ENCODE assay signal across 8 cellular contexts in the genomic region with DNA sequence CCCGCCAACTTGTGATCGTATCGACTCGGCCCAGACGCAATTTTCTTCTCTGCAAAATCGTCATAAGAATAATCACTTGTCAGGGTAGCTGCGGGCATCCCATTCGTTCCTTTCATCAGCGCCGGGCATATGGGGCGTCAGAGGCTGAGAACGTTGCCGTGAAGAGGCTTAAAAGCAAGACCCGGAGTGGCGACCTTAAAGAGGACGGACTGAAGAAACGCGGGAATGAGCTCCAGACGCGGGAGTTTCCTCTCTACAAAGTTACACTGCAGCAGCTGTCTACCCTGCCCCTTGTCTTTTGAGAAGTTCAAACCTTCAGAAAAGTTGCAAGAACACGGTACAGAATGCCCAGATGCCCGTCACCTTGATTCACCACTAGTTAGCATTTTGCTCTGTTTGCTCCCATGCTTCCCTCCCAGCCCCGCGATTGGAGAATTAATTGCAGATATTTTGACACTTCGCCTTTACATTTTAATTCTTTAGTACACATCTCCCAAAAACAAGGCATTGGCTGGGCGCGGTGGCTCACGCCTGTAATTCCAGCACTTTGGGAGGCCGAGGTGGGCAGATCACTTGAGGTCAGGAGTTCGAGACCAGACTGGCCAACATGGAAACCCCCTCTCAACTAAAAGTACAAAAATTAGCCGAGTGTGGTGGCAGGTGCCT. TPM values are rescaled to one million over a fixed set of nuclear protein-coding genes. Genes with fewer than 3 reads are reported as not detected.
A peak's percentile ranks its signal among the peaks of the same experiment; 100 is the strongest.
DNase-seq lines count a peak whose midpoint lies in the region; ATAC-seq and TF ChIP-seq lines count a peak whose summit lies in the region.

No MANE protein-coding gene starts in this region.

- H2AFZ ChIP-seq in trophoblast cell (ENCODE audit: insufficient read depth, low read length, poor library complexity): peak overlapping the region; percentile 74

- no peak overlapping the region for H2BK5ac ChIP-seq in trophoblast cell (ENCODE audit: low read depth, low read length, poor library complexity)

- H2AK5ac ChIP-seq in trophoblast cell (ENCODE audit: low read length): no peak overlapping the region

- no peak overlapping the region for H2BK12ac ChIP-seq in trophoblast cell (ENCODE audit: low read length)

- TSS peak; percentile 76 for BruUV-seq in A673 (replicated peaks; lab: Mats Ljungman, UMichigan)

- DNase-seq in A673 (ENCODE audit: low spot score) (peak; percentile 37), T follicular helper cell (ENCODE audit: low read depth) (peak; percentile 9), trophoblast cell (peak; percentile 82 to 90), SK-N-DZ (ENCODE audit: low spot score) (no peak)

- H4K8ac ChIP-seq in trophoblast cell (ENCODE audit: low read depth, low read length): peak overlapping the region; percentile 64

- no peaks in the 10 kb centered on the region for H3K27me3 ChIP-seq in A673 (replicated peaks; ENCODE audit: insufficient read depth, low read depth, low read length, poor library complexity)
- no peaks in the 10 kb centered on the region for H3K27me3 ChIP-seq in esophagus (ENCODE audit: control insufficient read depth in 1 of 2, insufficient read depth in 2 of 2, low read length in 2 of 2)
- H3K27me3 ChIP-seq in trophoblast cell (ENCODE audit: insufficient read depth, low read length): no peaks in the 10 kb centered on the region

- intact Hi-C loops in A673 (cut with micrococcal nuclease; ENCODE audit: unreplicated experiment): loop anchor here (5.0 kb wide), 1 partner anchor 41 kb away; a partner anchor contains a TSS

- H3K23ac ChIP-seq in trophoblast cell (ENCODE audit: low read length): no peak overlapping the region

- peak overlapping the region; percentile 90 for H3K4me3 ChIP-seq in A673 (ENCODE audit: low read depth, low read length, poor library complexity, severe bottlenecking)
- peak overlapping the region; percentile 90 for H3K4me3 ChIP-seq in GM12875 (ENCODE audit: low read depth, low read length)
- H3K4me3 ChIP-seq in esophagus (ENCODE audit: low read depth in 1 of 2, low read length in 2 of 2): peak overlapping the region; percentile 71 to 75
- peak overlapping the region; percentile 82 for H3K4me3 ChIP-seq in trophoblast cell (ENCODE audit: low read depth, low read length)

- CTCF ChIA-PET in A673 (lab: Charles Lee): interaction anchor here (0.6 to 2.5 kb wide), 3 partner anchors 63 to 126 kb away, joined by 3 to 24 read pairs (median 5); no protein-coding TSS in a partner anchor

- peak overlapping the region; percentile 36 for H3K18ac ChIP-seq in trophoblast cell (ENCODE audit: low read length)

- peak overlapping the region; percentile 81 for H3K4me2 ChIP-seq in trophoblast cell (ENCODE audit: low read length)

- peak overlapping the region; percentile 38 for H4K91ac ChIP-seq in trophoblast cell (ENCODE audit: low read depth, low read length)

- H3K4ac ChIP-seq in trophoblast cell (ENCODE audit: low read depth, low read length): no peak overlapping the region

- WGBS in esophagus, 2 donors: 15 to 18% methylated on average over 31 of the region's 31 CpGs
- WGBS in trophoblast cell (ENCODE audit: extremely low coverage, insufficient coverage, insufficient read length): no CpG with 5 or more reads among the region's 31 CpGs

- H3K79me1 ChIP-seq in trophoblast cell (ENCODE audit: low read length): peaks cover 7% of the 10 kb centered on the region

- H2BK120ac ChIP-seq in trophoblast cell (ENCODE audit: insufficient read depth, low read length, poor library complexity): no peak overlapping the region

- no peaks in the 10 kb centered on the region for H3K36me3 ChIP-seq in A673 (ENCODE audit: insufficient read depth, low read length, poor library complexity, severe bottlenecking)
- no peaks in the 10 kb centered on the region for H3K36me3 ChIP-seq in esophagus (ENCODE audit: control insufficient read depth in 2 of 2, insufficient read depth in 2 of 2, low read length in 1 of 2)
- H3K36me3 ChIP-seq in trophoblast cell (ENCODE audit: control insufficient read depth in 1 of 2, insufficient read depth in 2 of 2, low read length in 2 of 2): no peaks in the 10 kb centered on the region

- H3K9ac ChIP-seq in trophoblast cell (ENCODE audit: low read length): peak overlapping the region; percentile 75

- H3K4me1 ChIP-seq in A673 (ENCODE audit: insufficient read depth, low read length, poor library complexity, severe bottlenecking) (peaks cover 5% of the 10 kb centered on the region), esophagus (ENCODE audit: control insufficient read depth in 2 of 2, insufficient read depth in 2 of 2, low read length in 1 of 2) (peaks cover 0 to 2% of the 10 kb centered on the region in 2 donors), trophoblast cell (ENCODE audit: control insufficient read depth in 1 of 2, insufficient read depth in 2 of 2, low read length in 2 of 2) (peaks cover 3 to 6% of the 10 kb centered on the region in 2 experiments)

- no peaks in the 10 kb centered on the region for H3K79me2 ChIP-seq in trophoblast cell (ENCODE audit: control insufficient read depth, insufficient read depth, low read length, poor library complexity)

- TF ChIP-seq CTCF in A673 (conservative IDR thresholded peaks at IDR 0.05; ENCODE audit: low read depth, low read length) (no peak), GM12875 (IDR thresholded peaks at IDR 0.05; ENCODE audit: borderline replicate concordance, insufficient read depth, low read depth, low read length) (no peak)

- peak overlapping the region; percentile 63 for H3K14ac ChIP-seq in trophoblast cell (ENCODE audit: low read length)

- ATAC-seq in HG03280 (IDR thresholded peaks at IDR 0.05; ENCODE audit: unreplicated experiment): no peak
- ATAC-seq in HG02852 (IDR thresholded peaks at IDR 0.05; ENCODE audit: unreplicated experiment): no peak

- peak overlapping the region; percentile 49 for H4K12ac ChIP-seq in trophoblast cell (ENCODE audit: low read depth, low read length)

- POLR2A ChIA-PET in A673 (lab: Charles Lee; ENCODE audit: low non-redundant PET): interaction anchor here (0.6 kb wide), 1 partner anchor 598 kb away, joined by 7 read pairs; no protein-coding TSS in a partner anchor

- no peaks in the 10 kb centered on the region for H3K9me3 ChIP-seq in A673 (ENCODE audit: low read depth, low read length, poor library complexity, severe bottlenecking)
- H3K9me3 ChIP-seq in esophagus (ENCODE audit: control insufficient read depth in 2 of 2, insufficient read depth in 1 of 2, low read depth in 1 of 2, low read length in 1 of 2): no peaks in the 10 kb centered on the region
- H3K9me3 ChIP-seq in trophoblast cell (ENCODE audit: insufficient read depth, low read depth, low read length): no peaks in the 10 kb centered on the region

- H3K27ac ChIP-seq in A673 (ENCODE audit: low read depth, low read length, poor library complexity, severe bottlenecking) (peak overlapping the region; percentile 90), esophagus (ENCODE audit: low read depth in 2 of 2, low read length in 1 of 2) (peak overlapping the region; percentile 4 to 60), trophoblast cell (ENCODE audit: low read depth, low read length) (no peak overlapping the region)

RNA-seq across cellular contexts. Expression of a gene that starts 1.0 kb away (rescaled TPM):
- total RNA-seq in A673 (2021): 37.7 and 42.2 TPM in 2 replicates
- polyA plus RNA-seq in esophagus: 10 to 100 TPM; 15.3 to 17.8 TPM
- 9.9 and 10.6 TPM in 2 replicates for polyA plus RNA-seq in trophoblast cell (2013)
- 5.5 and 10.3 TPM in 2 replicates for polyA plus RNA-seq in SK-N-DZ (2014; cell fraction: cytosol; rRNA removed)
- 7.6 and 8.2 TPM in 2 replicates for polyA plus RNA-seq in SK-N-DZ (2014; cell fraction: nucleus; rRNA removed)

RNA-seq across cellular contexts. Expression of a gene that starts 18.6 kb away (rescaled TPM):
- total RNA-seq in A673 (2021): 1.4 and 2.0 TPM in 2 replicates
- under 1 TPM; 0.18 to 0.20 TPM for polyA plus RNA-seq in esophagus
- 0.26 and 0.40 TPM in 2 replicates for polyA plus RNA-seq in trophoblast cell (2013)
- polyA plus RNA-seq in SK-N-DZ (2014; cell fraction: cytosol; rRNA removed): not detected in 2 replicates
- 2.0 TPM in 1 of 2 replicates, not detected in the other for polyA plus RNA-seq in SK-N-DZ (2014; cell fraction: nucleus; rRNA removed)

RNA-seq across cellular contexts. Expression of a gene that starts 32.3 kb away (rescaled TPM):
- 423 and 451 TPM in 2 replicates for total RNA-seq in A673 (2021)
- polyA plus RNA-seq in esophagus: 100 to 1,000 TPM; 189 to 565 TPM
- 117 and 120 TPM in 2 replicates for polyA plus RNA-seq in trophoblast cell (2013)
- polyA plus RNA-seq in SK-N-DZ (2014; cell fraction: cytosol; rRNA removed): 108 and 148 TPM in 2 replicates
- 57.6 and 66.8 TPM in 2 replicates for polyA plus RNA-seq in SK-N-DZ (2014; cell fraction: nucleus; rRNA removed)

RNA-seq across cellular contexts. Expression of a gene that starts 41.1 kb away (rescaled TPM):
- 49.1 and 49.7 TPM in 2 replicates for total RNA-seq in A673 (2021)
- polyA plus RNA-seq in esophagus: 10 to 100 TPM; 11.2 to 20.0 TPM
- polyA plus RNA-seq in trophoblast cell (2013): 37.3 and 37.9 TPM in 2 replicates
- polyA plus RNA-seq in SK-N-DZ (2014; cell fraction: cytosol; rRNA removed): 40.7 and 45.4 TPM in 2 replicates
- 12.8 and 15.7 TPM in 2 replicates for polyA plus RNA-seq in SK-N-DZ (2014; cell fraction: nucleus; rRNA removed)

RNA-seq across cellular contexts. Expression of a gene that starts 43.6 kb away (rescaled TPM):
- total RNA-seq in A673 (2021): 26.8 and 29.3 TPM in 2 replicates
- 10 to 100 TPM; 15.4 to 15.7 TPM for polyA plus RNA-seq in esophagus
- polyA plus RNA-seq in trophoblast cell (2013): 19.2 and 19.5 TPM in 2 replicates
- polyA plus RNA-seq in SK-N-DZ (2014; cell fraction: cytosol; rRNA removed): 11.6 and 18.3 TPM in 2 replicates
- polyA plus RNA-seq in SK-N-DZ (2014; cell fraction: nucleus; rRNA removed): 11.4 and 18.3 TPM in 2 replicates
